In genomic region chr5:154368041-154368800, GRCh38 we compare ENCODE assay signal across 1 cellular context.
TF ChIP-seq lines count a peak whose summit lies in the region.

No MANE protein-coding gene starts in this region.

TF ChIP-seq in HepG2, 621 proteins besides CTCF, POLR2A, EP300 and RAD21 (continued from another document and continues in another):
- TF ChIP-seq PAWR (CRISPR knock-in tag; IDR thresholded peaks at IDR 0.05; ENCODE audit: borderline replicate concordance): no peak
- no peak for TF ChIP-seq ZMYM4 (CRISPR knock-in tag; IDR thresholded peaks at IDR 0.05)
- peak; percentile 66 to 79 for TF ChIP-seq MAFK (conservative IDR thresholded peaks at IDR 0.05 in 1 of 2, IDR thresholded peaks at IDR 0.05 in 1 of 2; ENCODE audit: low read length in 2 of 2)
- no peak for TF ChIP-seq PTBP1 (IDR thresholded peaks at IDR 0.05; ENCODE audit: low read depth, low read length, poor library complexity, severe bottlenecking)
- TF ChIP-seq ZNF816 (CRISPR knock-in tag; IDR thresholded peaks at IDR 0.05; ENCODE audit: borderline replicate concordance): no peak
- TF ChIP-seq ISL2 (CRISPR knock-in tag; IDR thresholded peaks at IDR 0.05): no peak
- no peak for TF ChIP-seq FOXP1 (IDR thresholded peaks at IDR 0.05)
- no peak for TF ChIP-seq FOXP1 (CRISPR knock-in tag; IDR thresholded peaks at IDR 0.05)
- no peak for TF ChIP-seq KDM6A (CRISPR knock-in tag; IDR thresholded peaks at IDR 0.05; ENCODE audit: low read depth)
- no peak for TF ChIP-seq FOXA3 (CRISPR knock-in tag; IDR thresholded peaks at IDR 0.05)
- 0 out of 2 replicates have a peak, but pooled peaks have one; percentile 14 for TF ChIP-seq MED1 (CRISPR knock-in tag; IDR thresholded peaks at IDR 0.05)
- TF ChIP-seq ZNF639 (CRISPR knock-in tag; conservative IDR thresholded peaks at IDR 0.05): no peak
- TF ChIP-seq SALL2 (CRISPR knock-in tag; IDR thresholded peaks at IDR 0.05): 0 out of 2 replicates have a peak, but pooled peaks have one; percentile 31
- TF ChIP-seq PCBP2 (optimal IDR thresholded peaks at IDR 0.05; ENCODE audit: low read depth, low read length, poor library complexity, severe bottlenecking): no peak
- no peak for TF ChIP-seq SP140L (CRISPR knock-in tag; IDR thresholded peaks at IDR 0.05; ENCODE audit: borderline replicate concordance)
- peak; percentile 76 for TF ChIP-seq MAFF (IDR thresholded peaks at IDR 0.05; ENCODE audit: low read depth, low read length)
- TF ChIP-seq ZNF709 (CRISPR knock-in tag; IDR thresholded peaks at IDR 0.05): no peak
- no peak for TF ChIP-seq FOXJ3 (CRISPR knock-in tag; IDR thresholded peaks at IDR 0.05; ENCODE audit: borderline replicate concordance)
- TF ChIP-seq ONECUT2 (CRISPR knock-in tag; IDR thresholded peaks at IDR 0.05): no peak
- no peak for TF ChIP-seq ARID3A (IDR thresholded peaks at IDR 0.05; ENCODE audit: low read depth, low read length)
- no peak for TF ChIP-seq ZZZ3 (CRISPR knock-in tag; IDR thresholded peaks at IDR 0.05; ENCODE audit: borderline replicate concordance)
- TF ChIP-seq SP2 (CRISPR knock-in tag; IDR thresholded peaks at IDR 0.05): no peak
- no peak for TF ChIP-seq ZNF7 (CRISPR knock-in tag; IDR thresholded peaks at IDR 0.05)
- TF ChIP-seq DMTF1 (CRISPR knock-in tag; IDR thresholded peaks at IDR 0.05): no peak
- TF ChIP-seq MLXIP (CRISPR knock-in tag; IDR thresholded peaks at IDR 0.05; ENCODE audit: borderline replicate concordance): no peak
- TF ChIP-seq ZNF761 (CRISPR knock-in tag; conservative IDR thresholded peaks at IDR 0.05): no peak
- no peak for TF ChIP-seq ZNF251 (CRISPR knock-in tag; IDR thresholded peaks at IDR 0.05)
- TF ChIP-seq ETV5 (CRISPR knock-in tag; IDR thresholded peaks at IDR 0.05; ENCODE audit: borderline replicate concordance): peak; percentile 32; the same call in 1 of the 2 replicates
- TF ChIP-seq ZNF703 (CRISPR knock-in tag; IDR thresholded peaks at IDR 0.05; ENCODE audit: borderline replicate concordance): no peak
- no peak for TF ChIP-seq FLYWCH1 (CRISPR knock-in tag; IDR thresholded peaks at IDR 0.05)
- TF ChIP-seq FOSL2 (CRISPR knock-in tag; IDR thresholded peaks at IDR 0.05): peak; percentile 82
- no peak for TF ChIP-seq ZNF768 (CRISPR knock-in tag; IDR thresholded peaks at IDR 0.05)
- no peak for TF ChIP-seq ZNF510 (CRISPR knock-in tag; IDR thresholded peaks at IDR 0.05; ENCODE audit: low read depth)
- TF ChIP-seq ZSCAN21 (CRISPR knock-in tag; IDR thresholded peaks at IDR 0.05; ENCODE audit: borderline replicate concordance): no peak
- no peak for TF ChIP-seq ZBTB14 (CRISPR knock-in tag; IDR thresholded peaks at IDR 0.05)
- TF ChIP-seq ARID5B (CRISPR knock-in tag; IDR thresholded peaks at IDR 0.05): peak; percentile 27; the same call in 1 of the 2 replicates
- no peak for TF ChIP-seq ZKSCAN1 (IDR thresholded peaks at IDR 0.05; ENCODE audit: low read length)
- no peak for TF ChIP-seq NCOR1 (IDR thresholded peaks at IDR 0.05; ENCODE audit: borderline replicate concordance, low read length)
- TF ChIP-seq ZNF33A (CRISPR knock-in tag; IDR thresholded peaks at IDR 0.05; ENCODE audit: borderline replicate concordance): no peak
- no peak for TF ChIP-seq SIX4 (CRISPR knock-in tag; IDR thresholded peaks at IDR 0.05)
- peak; percentile 21; the same call in 1 of the 2 replicates for TF ChIP-seq SOX5 (CRISPR knock-in tag; IDR thresholded peaks at IDR 0.05; ENCODE audit: borderline replicate concordance)
- TF ChIP-seq ZBTB7A (CRISPR knock-in tag; IDR thresholded peaks at IDR 0.05): no peak
- TF ChIP-seq ZNF674 (CRISPR knock-in tag; IDR thresholded peaks at IDR 0.05; ENCODE audit: low read depth): no peak
- TF ChIP-seq ZSCAN30 (CRISPR knock-in tag; IDR thresholded peaks at IDR 0.05): no peak
- no peak for TF ChIP-seq ZBTB42 (CRISPR knock-in tag; IDR thresholded peaks at IDR 0.05)
- no peak for TF ChIP-seq CC2D1A (CRISPR knock-in tag; IDR thresholded peaks at IDR 0.05)
- TF ChIP-seq HNRNPUL1 (IDR thresholded peaks at IDR 0.05; ENCODE audit: low read depth, low read length): no peak
- no peak for TF ChIP-seq RBAK (CRISPR knock-in tag; IDR thresholded peaks at IDR 0.05)
- TF ChIP-seq JUN (CRISPR knock-in tag; IDR thresholded peaks at IDR 0.05): peak; percentile 79; the same call in 1 of the 2 replicates
- no peak for TF ChIP-seq MEF2D (CRISPR knock-in tag; IDR thresholded peaks at IDR 0.05)
- TF ChIP-seq ADNP (CRISPR knock-in tag; IDR thresholded peaks at IDR 0.05): no peak
- TF ChIP-seq KAT2B (IDR thresholded peaks at IDR 0.05; ENCODE audit: borderline replicate concordance, low read depth, low read length): no peak
- TF ChIP-seq U2AF1 (optimal IDR thresholded peaks at IDR 0.05; ENCODE audit: low read depth, low read length): no peak
- no peak for TF ChIP-seq MYC (CRISPR knock-in tag; IDR thresholded peaks at IDR 0.05; ENCODE audit: borderline replicate concordance)
- TF ChIP-seq ZNF770 (CRISPR knock-in tag; IDR thresholded peaks at IDR 0.05): no peak
- no peak for TF ChIP-seq KLF12 (CRISPR knock-in tag; IDR thresholded peaks at IDR 0.05; ENCODE audit: borderline replicate concordance)
- TF ChIP-seq ZBTB43 (CRISPR knock-in tag; conservative IDR thresholded peaks at IDR 0.05): no peak
- TF ChIP-seq ZNF317 (CRISPR knock-in tag; IDR thresholded peaks at IDR 0.05): no peak
- no peak for TF ChIP-seq TSC22D2 (CRISPR knock-in tag; IDR thresholded peaks at IDR 0.05; ENCODE audit: borderline replicate concordance)
- no peak for TF ChIP-seq ZNF878 (CRISPR knock-in tag; IDR thresholded peaks at IDR 0.05)
- no peak for TF ChIP-seq TCF7 (IDR thresholded peaks at IDR 0.05; ENCODE audit: low read depth)
